Comparison of ENCODE assay signal across 9 cellular contexts in the genomic region with DNA sequence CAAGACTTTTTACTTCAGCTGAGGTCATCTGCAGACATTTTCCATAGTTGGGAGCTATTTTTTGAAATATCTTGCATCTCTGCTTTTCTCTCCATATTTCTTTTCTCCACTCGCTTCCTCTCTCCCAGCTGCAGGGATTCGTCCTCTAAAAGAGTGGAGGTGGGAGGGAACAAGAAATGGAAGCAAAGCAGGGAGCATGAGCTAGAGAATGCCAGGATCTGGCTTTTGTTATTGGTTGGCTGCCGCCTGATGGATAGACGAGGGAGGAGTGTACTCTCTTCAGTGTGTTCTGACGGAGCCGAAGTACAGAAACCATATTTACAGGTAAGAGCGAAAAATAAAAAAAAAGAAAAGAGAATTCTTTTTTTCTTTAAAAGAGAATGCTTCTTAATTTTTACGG. TPM values are rescaled to one million over a fixed set of nuclear protein-coding genes. Genes with fewer than 3 reads are reported as not detected.
DNase-seq lines count a peak whose midpoint lies in the region; ATAC-seq, FAIRE-seq and TF ChIP-seq lines count a peak whose summit lies in the region.
"Had no signal": no experiment of that assay in that cellular context is flagged by ENCODE, and none has a peak within 500 bp of the region (broad histone marks: within the 10 kb centered on the region; RNA-seq: fewer than 3 reads in every experiment).

A gene with protein sequence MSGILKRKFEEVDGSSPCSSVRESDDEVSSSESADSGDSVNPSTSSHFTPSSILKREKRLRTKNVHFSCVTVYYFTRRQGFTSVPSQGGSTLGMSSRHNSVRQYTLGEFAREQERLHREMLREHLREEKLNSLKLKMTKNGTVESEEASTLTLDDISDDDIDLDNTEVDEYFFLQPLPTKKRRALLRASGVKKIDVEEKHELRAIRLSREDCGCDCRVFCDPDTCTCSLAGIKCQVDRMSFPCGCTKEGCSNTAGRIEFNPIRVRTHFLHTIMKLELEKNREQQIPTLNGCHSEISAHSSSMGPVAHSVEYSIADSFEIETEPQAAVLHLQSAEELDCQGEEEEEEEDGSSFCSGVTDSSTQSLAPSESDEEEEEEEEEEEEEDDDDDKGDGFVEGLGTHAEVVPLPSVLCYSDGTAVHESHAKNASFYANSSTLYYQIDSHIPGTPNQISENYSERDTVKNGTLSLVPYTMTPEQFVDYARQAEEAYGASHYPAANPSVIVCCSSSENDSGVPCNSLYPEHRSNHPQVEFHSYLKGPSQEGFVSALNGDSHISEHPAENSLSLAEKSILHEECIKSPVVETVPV (plus strand): TSS at position 282 of the 400 bp plus-strand sequence. CDS start 125,368 bp downstream, outside the sequence.

- 1 to 2% methylated on average over 8 of the region's 8 CpGs for WGBS in GM23248 (ENCODE audit: low coverage in 1 of 2, low lambda C conversion rate in 2 of 2, missing lambda C conversion rate in 2 of 2), 2 experiments
- WGBS in ectodermal cell, 2 experiments = 0 to 1% methylated on average over 4 to 7 of the region's 8 CpGs
- 3% methylated on average over 8 of the region's 8 CpGs for WGBS in HepG2 (ENCODE audit: low lambda C conversion rate)
- WGBS in thyroid gland, 2 donors = 23 to 27% methylated on average over 8 of the region's 8 CpGs

- H3K9ac ChIP-seq in GM23248 (peak within 1 kb of the TSS; percentile 67), HepG2 (ENCODE audit: insufficient read depth, low read depth, low read length) (no peak within 1 kb of the TSS)

- intact Hi-C loops in HepG2 (cut with micrococcal nuclease; ENCODE audit: unreplicated experiment) (no loop called here), thyroid gland (cut with DNase I) (no loop called here)

- H3K27me3 ChIP-seq in GM23248 (replicated peaks; ENCODE audit: insufficient read depth) (no peaks in the 10 kb centered on the region), ectodermal cell (ENCODE audit: control insufficient read depth, insufficient read depth, low read length, poor library complexity, severe bottlenecking) (no peaks in the 10 kb centered on the region), HepG2 (ENCODE audit: control insufficient read depth in 1 of 2, insufficient read depth in 2 of 2, low read length in 2 of 2) (no peaks in the 10 kb centered on the region), thyroid gland (no peaks in the 10 kb centered on the region)

- TF ChIP-seq RAD21 in HepG2 (CRISPR knock-in tag; IDR thresholded peaks at IDR 0.05) = no peak

- no peak for FAIRE-seq in HepG2 (lab: Jason Lieb, UNC)
- no peak for FAIRE-seq in GM12891 (lab: Jason Lieb, UNC)

- H4K20me1 ChIP-seq in GM23248 (ENCODE audit: insufficient read depth) (no peaks in the 10 kb centered on the region), HepG2 (ENCODE audit: insufficient read depth, low read length) (no peaks in the 10 kb centered on the region)

- H3K4me3 Mint-ChIP-seq in stimulated activated effector memory CD8-positive, alpha-beta T cell treated with anti-CD3 and anti-CD28 coated beads, Interleukin-12 subunit alpha, Interleukin-12 subunit beta, amount 100 ng/mL, for 72 hours = no peak within 1 kb of the TSS

- no peak for TF ChIP-seq EP300 in HepG2 (IDR thresholded peaks at IDR 0.05; ENCODE audit: low read depth in 2 of 2, low read length in 2 of 2)
- TF ChIP-seq EP300 in HepG2 (CRISPR knock-in tag; IDR thresholded peaks at IDR 0.05; ENCODE audit: borderline replicate concordance) = no peak

- in situ Hi-C loops in GM23248 (cut with MboI) = no loop called here
- in situ Hi-C loops in HepG2 (cut with HindIII; ENCODE audit: extremely low pct_ligation_motif_present, low pct_unique_long_range_greater_than_20kb) = no loop called here

- BruUV-seq in HepG2 (replicated peaks; lab: Mats Ljungman, UMichigan) = no TSS peak

- H3K4me1 Mint-ChIP-seq in stimulated activated effector memory CD8-positive, alpha-beta T cell treated with anti-CD3 and anti-CD28 coated beads, Interleukin-12 subunit alpha, Interleukin-12 subunit beta, amount 100 ng/mL, for 72 hours = no peaks in the 10 kb centered on the region

- peak within 1 kb of the TSS; percentile 92 for H3K4me2 ChIP-seq in GM23248 (ENCODE audit: unreplicated experiment)
- H3K4me2 ChIP-seq in HepG2 (ENCODE audit: low read depth, low read length) = no peak within 1 kb of the TSS; the same call in 1 of the 2 replicates

- no peaks in the 10 kb centered on the region for H3K36me3 Mint-ChIP-seq in stimulated activated effector memory CD8-positive, alpha-beta T cell treated with anti-CD3 and anti-CD28 coated beads, Interleukin-12 subunit alpha, Interleukin-12 subunit beta, amount 100 ng/mL, for 72 hours

- peaks cover 11% of the 10 kb centered on the region for H3K4me1 ChIP-seq in GM23248 (ENCODE audit: insufficient read depth)
- H3K4me1 ChIP-seq in ectodermal cell (ENCODE audit: control insufficient read depth, insufficient read depth, low read length) = no peaks in the 10 kb centered on the region
- no peaks in the 10 kb centered on the region for H3K4me1 ChIP-seq in HepG2 (ENCODE audit: insufficient read depth, low read length)
- H3K4me1 ChIP-seq in thyroid gland = peaks cover 0 to 6% of the 10 kb centered on the region in 2 donors

- no peak for TF ChIP-seq POLR2A in HepG2 (IDR thresholded peaks at IDR 0.05; ENCODE audit: insufficient read depth in 1 of 2, low read depth in 2 of 2, low read length in 2 of 2)
- TF ChIP-seq POLR2A in thyroid gland (IDR thresholded peaks at IDR 0.05) = peak in 1 of 2 donors; percentile 70
- TF ChIP-seq POLR2A in GM12891 (IDR thresholded peaks at IDR 0.05; ENCODE audit: low read depth, low read length) = no peak

- H3K79me2 ChIP-seq in GM23248 (ENCODE audit: insufficient read depth) = no peaks in the 10 kb centered on the region
- H3K79me2 ChIP-seq in HepG2 (ENCODE audit: insufficient read depth, low read length) = no peaks in the 10 kb centered on the region

- no peaks in the 10 kb centered on the region for H3K36me3 ChIP-seq in GM23248 (ENCODE audit: low read depth)
- no peaks in the 10 kb centered on the region for H3K36me3 ChIP-seq in ectodermal cell (ENCODE audit: control insufficient read depth, insufficient read depth, low read length)
- no peaks in the 10 kb centered on the region for H3K36me3 ChIP-seq in HepG2 (replicated peaks in 1 of 2; ENCODE audit: control insufficient read depth in 1 of 2, insufficient read depth in 2 of 2, low read length in 2 of 2)
- no peaks in the 10 kb centered on the region for H3K36me3 ChIP-seq in thyroid gland

- CTCF ChIA-PET in HepG2 (lab: Yijun Ruan, JAX; ENCODE audit: low intra/inter-chr PET ratio, low total read pairs) = no interaction called here

- H2AFZ ChIP-seq in GM23248 (peak within 1 kb of the TSS; percentile 97), HepG2 (ENCODE audit: low read length) (no peak within 1 kb of the TSS)

- H3K27ac ChIP-seq in GM23248 = no peak within 1 kb of the TSS
- H3K27ac ChIP-seq in ectodermal cell (ENCODE audit: insufficient read depth, low read depth, low read length, poor library complexity, severe bottlenecking) = no peak within 1 kb of the TSS
- no peak within 1 kb of the TSS for H3K27ac ChIP-seq in HepG2 (ENCODE audit: extremely low read length, insufficient read depth, low read length)
- peak within 1 kb of the TSS in 1 of 3 donors; percentile 1 for H3K27ac ChIP-seq in thyroid gland
- H3K27ac ChIP-seq: HL-60 had no signal

- ATAC-seq in HepG2 (peak; percentile 92), HG02852 (IDR thresholded peaks at IDR 0.05; ENCODE audit: unreplicated experiment) (no peak)
- ATAC-seq in stimulated activated effector memory CD8-positive, alpha-beta T cell treated with anti-CD3 and anti-CD28 coated beads, Interleukin-12 subunit alpha, Interleukin-12 subunit beta, amount 100 ng/mL, for 72 hours = no peak

- TF ChIP-seq CTCF in HepG2 (CRISPR knock-in tag; IDR thresholded peaks at IDR 0.05) (no peak), thyroid gland (IDR thresholded peaks at IDR 0.05) (no peak)

- DNase-seq in GM23248 (peak; percentile 95), NCI-H748 (lab: John Stamatoyannopoulos, UW; ENCODE audit: unreplicated experiment) (peak; percentile 96), HepG2 (ENCODE audit: low spot score) (peak; percentile 42), thyroid gland (peak; percentile 70 to 78), GM12891 (ENCODE audit: insufficient read length, low spot score) (no peak)
- DNase-seq in stimulated activated effector memory CD8-positive, alpha-beta T cell treated with anti-CD3 and anti-CD28 coated beads, Interleukin-12 subunit alpha, Interleukin-12 subunit beta, amount 100 ng/mL, for 72 hours (ENCODE audit: low spot score in 2 of 2) = no peak

- no peaks in the 10 kb centered on the region for H3F3A ChIP-seq in GM23248 (ENCODE audit: insufficient read depth)

- H3K9me3 Mint-ChIP-seq in stimulated activated effector memory CD8-positive, alpha-beta T cell treated with anti-CD3 and anti-CD28 coated beads, Interleukin-12 subunit alpha, Interleukin-12 subunit beta, amount 100 ng/mL, for 72 hours = no peaks in the 10 kb centered on the region

- H3K4me3 ChIP-seq in GM23248 (peak within 1 kb of the TSS; percentile 84), ectodermal cell (ENCODE audit: insufficient read depth, low read depth, low read length) (peak within 1 kb of the TSS; percentile 66), HepG2 (replicated peaks in 1 of 3; ENCODE audit: insufficient read depth in 1 of 3, low read depth in 2 of 3, low read length in 3 of 3) (no peak within 1 kb of the TSS), thyroid gland (replicated peaks in 1 of 3) (peak within 1 kb of the TSS in 2 of 3 donors; percentile 22 to 75)

- POLR2A ChIA-PET in HepG2 (lab: Yijun Ruan, JAX) = no interaction called here

- no peaks in the 10 kb centered on the region for H3K9me2 ChIP-seq in GM23248 (ENCODE audit: insufficient read depth)

- no peak within 1 kb of the TSS for H3K27ac Mint-ChIP-seq in stimulated activated effector memory CD8-positive, alpha-beta T cell treated with anti-CD3 and anti-CD28 coated beads, Interleukin-12 subunit alpha, Interleukin-12 subunit beta, amount 100 ng/mL, for 72 hours

- H3K9me3 ChIP-seq in GM23248 (ENCODE audit: low read depth) = no peaks in the 10 kb centered on the region
- no peaks in the 10 kb centered on the region for H3K9me3 ChIP-seq in ectodermal cell (ENCODE audit: control insufficient read depth, low read length)
- no peaks in the 10 kb centered on the region for H3K9me3 ChIP-seq in HepG2 (ENCODE audit: low read length)
- H3K9me3 ChIP-seq in thyroid gland = no peaks in the 10 kb centered on the region

RNA-seq across cellular contexts. Expression of the gene that starts here (rescaled TPM):
- 0.43 and 1.1 TPM in 2 replicates for total RNA-seq in GM23248 (2014; rRNA removed; shearing (Covaris generic))
- 0.73 and 1.2 TPM in 2 replicates for polyA plus RNA-seq in GM23248 (2016; fragmentation: Nextera tagmentation; extraction: Ambion mirVana)
- 9.5 TPM for polyA plus RNA-seq in ectodermal cell (2013, experiment 1 of 4)
- polyA plus RNA-seq in ectodermal cell (2013, experiment 2 of 4) = 8.2 TPM
- polyA plus RNA-seq in ectodermal cell (2013, experiment 3 of 4) = 7.9 TPM
- 9.6 TPM for polyA plus RNA-seq in ectodermal cell (2013, experiment 4 of 4)
- not detected in 2 replicates for total RNA-seq in HepG2 (2016; rRNA removed; fragmentation: Illumina TruSeq; extraction: Trizol)
- total RNA-seq in HepG2 (2016; cell fraction: cytosol; rRNA removed; fragmentation: Illumina TruSeq; extraction: Trizol; ENCODE audit: low read depth) = not detected in 2 replicates
- total RNA-seq in HepG2 (2016; cell fraction: insoluble cytoplasmic fraction; rRNA removed; fragmentation: Illumina TruSeq; extraction: Trizol) = under 0.01 TPM in 1 of 2 replicates, not detected in the other
- total RNA-seq in HepG2 (2016; cell fraction: membrane; rRNA removed; fragmentation: Illumina TruSeq; extraction: Trizol) = not detected in 2 replicates
- total RNA-seq in HepG2 (2016; cell fraction: nucleus; rRNA removed; fragmentation: Illumina TruSeq; extraction: Trizol) = not detected in 2 replicates
- not detected in 2 replicates for polyA plus RNA-seq in HepG2 (2011; rRNA removed)
- polyA plus RNA-seq in HepG2 (2011; cell fraction: cytosol; rRNA removed) = not detected in 2 replicates
- polyA plus RNA-seq in HepG2 (2011; cell fraction: nucleus; rRNA removed) = not detected in 2 replicates
- polyA plus RNA-seq in HepG2 (2012) = not detected in 2 replicates
- polyA plus RNA-seq in HepG2 (2016; cell fraction: cytosol; fragmentation: Illumina TruSeq; extraction: Trizol; ENCODE audit: low read depth) = not detected in 2 replicates
- polyA plus RNA-seq in HepG2 (2016; cell fraction: insoluble cytoplasmic fraction; fragmentation: Illumina TruSeq; extraction: Trizol; ENCODE audit: low read depth) = not detected in 2 replicates
- polyA plus RNA-seq in HepG2 (2016; cell fraction: membrane; fragmentation: Illumina TruSeq; extraction: Trizol; ENCODE audit: low read depth) = not detected in 2 replicates
- polyA plus RNA-seq in HepG2 (2016; cell fraction: nucleus; fragmentation: Illumina TruSeq; extraction: Trizol; ENCODE audit: insufficient read depth, low read depth) = not detected in 2 replicates
- not detected in 2 replicates for polyA minus RNA-seq in HepG2 (2011; rRNA and poly(A)+ RNA removed; ENCODE audit: low replicate concordance)
- polyA minus RNA-seq in HepG2 (2011; cell fraction: cytosol; rRNA and poly(A)+ RNA removed) = not detected in 2 replicates
- 0.37 TPM in 1 of 2 replicates, not detected in the other for polyA minus RNA-seq in HepG2 (2011; cell fraction: nucleus; rRNA and poly(A)+ RNA removed)
- 10 to 100 TPM in 2 of 4 donors, 1 to 10 TPM in 2; 6.0 to 16.5 (median 9.9) TPM for total RNA-seq in thyroid gland
- polyA plus RNA-seq in GM12891 (2012; ENCODE audit: low read depth, missing spikeins) = 0.05 TPM

Comparison
In these comparisons a context has a peak if more than half of its experiments do, and no peak if none do; other contexts are left out.
1. Peak in DNase-seq and ATAC-seq in HepG2; RNA of the gene not detected or under 1 TPM.
2. DNase-seq: peak in GM23248 (single experiment), NCI-H748 (single experiment) and thyroid gland (2 of 2); none in stimulated activated effector memory CD8-positive, alpha-beta T cell treated with anti-CD3 and anti-CD28 coated beads, Interleukin-12 subunit alpha, Interleukin-12 subunit beta, amount 100 ng/mL, for 72 hours (0 of 2) and GM12891 (single experiment).
3. H3K4me3 ChIP-seq: peak in GM23248 (single experiment), ectodermal cell (single experiment) and thyroid gland (2 of 3); none in HepG2 (0 of 3).